11 cellular contexts compared by ENCODE assay signal in genomic region chr19:7482584-7483439, GRCh38. TPM values are rescaled to one million over a fixed set of nuclear protein-coding genes. Genes with fewer than 3 reads are reported as not detected.
DNase-seq lines count a peak whose midpoint lies in the region; ATAC-seq and TF ChIP-seq lines count a peak whose summit lies in the region.
"Had no signal": no experiment of that assay in that cellular context is flagged by ENCODE, and none has a peak within 500 bp of the region (broad histone marks: within the 10 kb centered on the region; RNA-seq: fewer than 3 reads in every experiment).

No MANE protein-coding gene starts in this region.

- H3K27me3 Mint-ChIP-seq in CD8-positive, alpha-beta T cell (ENCODE audit: low read depth) = no peaks in the 10 kb centered on the region
- H3K27me3 Mint-ChIP-seq in IgD-negative memory B cell = peaks cover 5% of the 10 kb centered on the region
- peaks cover 8% of the 10 kb centered on the region for H3K27me3 Mint-ChIP-seq in central memory CD8-positive, alpha-beta T cell
- H3K27me3 Mint-ChIP-seq: stimulated activated naive CD8-positive, alpha-beta T cell treated with anti-CD3 and anti-CD28 coated beads, Interleukin-15, Interleukin-2, amounts not matched to agents 100 ng/mL and 50 ng/mL, for 24 hours; T-cell had no signal

- H3K4me1 Mint-ChIP-seq in CD8-positive, alpha-beta T cell (ENCODE audit: low read depth) = peaks cover 7% of the 10 kb centered on the region
- peaks cover 3 to 10% (median 9%) of the 10 kb centered on the region in 3 donors for H3K4me1 Mint-ChIP-seq in IgD-negative memory B cell
- peaks cover 7% of the 10 kb centered on the region for H3K4me1 Mint-ChIP-seq in central memory CD8-positive, alpha-beta T cell

- POLR2A ChIA-PET in CD8-positive, alpha-beta T cell (lab: Charles Lee) = no interaction called here

- no peak for TF ChIP-seq CTCF in CD8-positive, alpha-beta T cell (IDR thresholded peaks at IDR 0.05)

- no peaks in the 10 kb centered on the region for H3K9me3 Mint-ChIP-seq in CD8-positive, alpha-beta T cell
- H3K9me3 Mint-ChIP-seq in IgD-negative memory B cell = no peaks in the 10 kb centered on the region
- H3K9me3 Mint-ChIP-seq in central memory CD8-positive, alpha-beta T cell = no peaks in the 10 kb centered on the region
- H3K9me3 Mint-ChIP-seq: stimulated activated naive CD8-positive, alpha-beta T cell treated with anti-CD3 and anti-CD28 coated beads, Interleukin-15, Interleukin-2, amounts not matched to agents 100 ng/mL and 50 ng/mL, for 24 hours; T-cell had no signal

- peak; percentile 44 for ATAC-seq in CD8-positive, alpha-beta T cell
- ATAC-seq in central memory CD8-positive, alpha-beta T cell (replicated peaks; ENCODE audit: extremely low read depth, poor library complexity, severe bottlenecking) = no peak
- ATAC-seq in GM18861 (IDR thresholded peaks at IDR 0.05; ENCODE audit: unreplicated experiment) (no peak), GM18511 (IDR thresholded peaks at IDR 0.05; ENCODE audit: unreplicated experiment) (no peak)

- DNase-seq in CD8-positive, alpha-beta T cell = no peak
- DNase-seq in central memory CD8-positive, alpha-beta T cell (ENCODE audit: low spot score in 2 of 2) = no peak
- peak; percentile 30 to 42 for DNase-seq in lung microvascular endothelial cell (ENCODE audit: low read depth in 2 of 2)
- no peak for DNase-seq in stimulated activated CD4-positive, alpha-beta T cell treated with anti-CD3 and anti-CD28 coated beads, Interleukin-2, amount 100 ng/mL, for 24 hours
- no peak for DNase-seq in activated gamma-delta T cell treated with Interleukin-2 at 50 U/mL for 16 hours
- DNase-seq: T-cell had no signal

- no peak overlapping the region for H3K27ac ChIP-seq in CD8-positive, alpha-beta T cell (ENCODE audit: low read depth, low read length)

- no peak overlapping the region for H3K4me3 ChIP-seq in CD8-positive, alpha-beta T cell (ENCODE audit: low read depth, low read length)
- H3K4me3 ChIP-seq: skin epidermis had no signal

- H3K36me3 ChIP-seq in CD8-positive, alpha-beta T cell (ENCODE audit: insufficient read depth, low read length) = no peaks in the 10 kb centered on the region

- CTCF ChIA-PET in CD8-positive, alpha-beta T cell (lab: Charles Lee) = no interaction called here

- H3K27me3 ChIP-seq in CD8-positive, alpha-beta T cell (ENCODE audit: insufficient read depth, low read length) = no peaks in the 10 kb centered on the region

- H3K36me3 Mint-ChIP-seq in CD8-positive, alpha-beta T cell = no peaks in the 10 kb centered on the region
- H3K36me3 Mint-ChIP-seq in IgD-negative memory B cell = no peaks in the 10 kb centered on the region
- peaks cover 36% of the 10 kb centered on the region for H3K36me3 Mint-ChIP-seq in central memory CD8-positive, alpha-beta T cell (ENCODE audit: insufficient read depth)
- H3K36me3 Mint-ChIP-seq: T-cell had no signal

- peaks cover 9% of the 10 kb centered on the region for H3K4me1 ChIP-seq in CD8-positive, alpha-beta T cell (ENCODE audit: insufficient read depth, low read length)

- intact Hi-C loops in CD8-positive, alpha-beta T cell (cut with DNase I, micrococcal nuclease) = no loop called here

- no peaks in the 10 kb centered on the region for H3K9me3 ChIP-seq in CD8-positive, alpha-beta T cell (ENCODE audit: low read length)

- H3K4me3 Mint-ChIP-seq in CD8-positive, alpha-beta T cell = no peak overlapping the region
- peak overlapping the region in 1 of 4 donors; percentile 60 for H3K4me3 Mint-ChIP-seq in IgD-negative memory B cell
- H3K4me3 Mint-ChIP-seq in central memory CD8-positive, alpha-beta T cell = peak overlapping the region; percentile 23
- H3K4me3 Mint-ChIP-seq: stimulated activated naive CD8-positive, alpha-beta T cell treated with anti-CD3 and anti-CD28 coated beads, Interleukin-15, Interleukin-2, amounts not matched to agents 100 ng/mL and 50 ng/mL, for 24 hours; T-cell had no signal

- H3K27ac Mint-ChIP-seq in CD8-positive, alpha-beta T cell = peak overlapping the region; percentile 62
- peak overlapping the region; percentile 95 to 96 (median 96) for H3K27ac Mint-ChIP-seq in IgD-negative memory B cell
- peak overlapping the region; percentile 16 for H3K27ac Mint-ChIP-seq in central memory CD8-positive, alpha-beta T cell (ENCODE audit: low read depth)
- H3K27ac Mint-ChIP-seq: stimulated activated naive CD8-positive, alpha-beta T cell treated with anti-CD3 and anti-CD28 coated beads, Interleukin-15, Interleukin-2, amounts not matched to agents 100 ng/mL and 50 ng/mL, for 24 hours had no signal

RNA-seq across cellular contexts. Expression of gene PEX11G, which starts 6.0 kb away (rescaled TPM):
- not detected for total RNA-seq in CD8-positive, alpha-beta T cell
- polyA plus RNA-seq in IgD-negative memory B cell = 2.8 TPM
- 1.3 and 1.6 TPM in 2 replicates for total RNA-seq in lung microvascular endothelial cell

RNA-seq across cellular contexts. Expression of gene ZNF358, which starts 33.1 kb away (rescaled TPM):
- total RNA-seq in CD8-positive, alpha-beta T cell = 1 to 10 TPM; 7.1 to 9.0 TPM
- 1.3 TPM for polyA plus RNA-seq in IgD-negative memory B cell
- total RNA-seq in lung microvascular endothelial cell = 10.7 and 12.9 TPM in 2 replicates

RNA-seq across cellular contexts. Expression of gene MCOLN1, which starts 39.6 kb away (rescaled TPM):
- total RNA-seq in CD8-positive, alpha-beta T cell = 10 to 100 TPM in 1 of 2 experiments, 1 to 10 TPM in 1; 9.0 to 13.3 TPM
- 5.2 TPM for polyA plus RNA-seq in IgD-negative memory B cell
- 3.3 and 5.4 TPM in 2 replicates for total RNA-seq in lung microvascular endothelial cell

RNA-seq across cellular contexts. Expression of gene PNPLA6, which starts 52.7 kb away (rescaled TPM):
- 10 to 100 TPM; 76.5 to 81.3 TPM for total RNA-seq in CD8-positive, alpha-beta T cell
- polyA plus RNA-seq in IgD-negative memory B cell = 12.5 TPM
- total RNA-seq in lung microvascular endothelial cell = 59.9 and 88.3 TPM in 2 replicates

Comparison
In these comparisons a context has a peak if more than half of its experiments do, and no peak if none do; other contexts are left out.
1. DNase-seq: peak in lung microvascular endothelial cell (2 of 2); none in CD8-positive, alpha-beta T cell (0 of 7), central memory CD8-positive, alpha-beta T cell (0 of 2), stimulated activated CD4-positive, alpha-beta T cell treated with anti-CD3 and anti-CD28 coated beads, Interleukin-2, amount 100 ng/mL, for 24 hours (0 of 2) and activated gamma-delta T cell treated with Interleukin-2 at 50 U/mL for 16 hours (single experiment).
2. H3K27ac Mint-ChIP-seq: peak in every context shown above with its lines; median percentile 96 in IgD-negative memory B cell; 62 in CD8-positive, alpha-beta T cell; 16 in central memory CD8-positive, alpha-beta T cell.